ENCODE assay signal across 8 cellular contexts in the genomic region with DNA sequence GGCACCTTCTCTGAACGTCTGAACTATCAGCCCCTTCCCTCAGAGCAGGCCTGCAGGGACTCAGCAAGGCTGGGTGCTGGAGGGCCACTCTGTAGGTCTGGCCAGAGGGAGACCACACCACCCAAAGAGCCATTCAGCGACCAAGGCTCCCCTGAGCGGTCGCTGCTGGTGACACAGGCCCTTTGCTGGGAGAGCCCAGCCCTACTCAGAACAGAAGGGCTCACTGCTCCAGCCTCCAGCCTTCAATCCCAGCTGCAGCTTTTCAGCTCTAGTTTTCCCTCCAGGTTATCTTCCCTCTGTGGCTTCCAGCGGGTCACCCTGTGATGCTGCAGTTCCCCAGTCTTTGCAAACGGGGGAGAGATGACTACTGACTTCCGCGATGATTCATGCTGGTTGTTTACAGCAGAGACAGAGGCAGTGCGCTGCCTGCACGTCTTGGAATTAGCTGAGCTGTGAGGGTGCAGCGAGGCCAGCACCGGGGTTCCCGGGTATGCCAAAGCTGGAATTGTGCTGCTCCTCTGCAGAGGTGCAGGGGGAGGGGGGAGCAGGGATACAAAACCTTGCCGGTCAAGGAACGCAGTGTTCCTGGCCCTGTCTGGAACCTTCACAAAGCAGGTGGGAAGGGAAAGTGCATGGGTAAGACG.
DNase-seq lines count a peak whose midpoint lies in the region; ATAC-seq and TF ChIP-seq lines count a peak whose summit lies in the region.

No MANE protein-coding gene starts in this region.

- no peaks in the 10 kb centered on the region for H3K4me1 ChIP-seq in HEK293 (ENCODE audit: control insufficient read depth, insufficient read depth, low read length)

- TF ChIP-seq CTCF in HEK293 (tag by site-specific recombination; IDR thresholded peaks at IDR 0.05), result no peak

- intact Hi-C loops in left colon (cut with DNase I, micrococcal nuclease), result no loop called here

- POLR2A ChIA-PET in HEK293 (lab: Yijun Ruan, JAX), result no interaction called here

- no peak overlapping the region for H3K4me3 ChIP-seq in HEK293 (ENCODE audit: low read depth, low read length)

- H3K9me3 ChIP-seq in HEK293 (ENCODE audit: control insufficient read depth, insufficient read depth, low read depth, low read length), result no peaks in the 10 kb centered on the region

- no peak overlapping the region for H3K27ac ChIP-seq in HEK293 (ENCODE audit: extremely low read depth, low read depth, low read length)

- no peaks in the 10 kb centered on the region for H3K36me3 ChIP-seq in HEK293 (ENCODE audit: control insufficient read depth in 2 of 2, insufficient read depth in 1 of 2, low read length in 2 of 2)

- DNase-seq in SIG-M5 treated with dmso at 0.1 percent for 504 hours (lab: John Stamatoyannopoulos, UW; ENCODE audit: unreplicated experiment) (peak; percentile 87), brain pericyte (ENCODE audit: low read depth, low spot score) (peak; percentile 30), left colon (peak; percentile 67 to 81), DMS153 (lab: John Stamatoyannopoulos, UW) (no peak), NCI-H1436 (lab: John Stamatoyannopoulos, UW) (no peak)
- peak; percentile 41 to 47 for DNase-seq in stimulated activated CD4-positive, alpha-beta T cell treated with anti-CD3 and anti-CD28 coated beads, Interleukin-15, amount 100 ng/mL, for 48 hours (ENCODE audit: low read depth in 2 of 2)

- CTCF ChIA-PET in HEK293 (lab: Yijun Ruan, JAX), result interaction anchor here (0.6 to 1.4 kb wide), 5 partner anchors 9 to 73 kb away, joined by 3 to 9 read pairs (median 4); no protein-coding TSS in a partner anchor

- peak; percentile 48 for ATAC-seq in left colon
- no peak for ATAC-seq in GM18867 (IDR thresholded peaks at IDR 0.05; ENCODE audit: unreplicated experiment)

TF ChIP-seq in HEK293, 187 proteins besides CTCF, POLR2A, EP300 and RAD21:
- no peak for TF ChIP-seq ZNF580 (tag by site-specific recombination; IDR thresholded peaks at IDR 0.05)
- peak; percentile 55 for TF ChIP-seq ZNF600 (tag by site-specific recombination; IDR thresholded peaks at IDR 0.05)
- no peak for TF ChIP-seq ZBTB1 (tag by site-specific recombination; IDR thresholded peaks at IDR 0.05)
- peak; percentile 66 for TF ChIP-seq ZIC2 (tag by site-specific recombination; IDR thresholded peaks at IDR 0.05)
- TF ChIP-seq ZNF426 (tag by site-specific recombination; IDR thresholded peaks at IDR 0.05), result no peak
- 0 out of 2 replicates have a peak, but pooled peaks have one; percentile 49 for TF ChIP-seq ZBTB20 (tag by site-specific recombination; IDR thresholded peaks at IDR 0.05)

Comparison
In these comparisons a context has a peak if more than half of its experiments do, and no peak if none do; other contexts are left out.
1. DNase-seq: peak in SIG-M5 treated with dmso at 0.1 percent for 504 hours (single experiment), brain pericyte (single experiment), left colon (2 of 2) and stimulated activated CD4-positive, alpha-beta T cell treated with anti-CD3 and anti-CD28 coated beads, Interleukin-15, amount 100 ng/mL, for 48 hours (2 of 2); none in DMS153 (single experiment) and NCI-H1436 (single experiment).